15 cellular contexts compared by ENCODE assay signal in the genomic region with DNA sequence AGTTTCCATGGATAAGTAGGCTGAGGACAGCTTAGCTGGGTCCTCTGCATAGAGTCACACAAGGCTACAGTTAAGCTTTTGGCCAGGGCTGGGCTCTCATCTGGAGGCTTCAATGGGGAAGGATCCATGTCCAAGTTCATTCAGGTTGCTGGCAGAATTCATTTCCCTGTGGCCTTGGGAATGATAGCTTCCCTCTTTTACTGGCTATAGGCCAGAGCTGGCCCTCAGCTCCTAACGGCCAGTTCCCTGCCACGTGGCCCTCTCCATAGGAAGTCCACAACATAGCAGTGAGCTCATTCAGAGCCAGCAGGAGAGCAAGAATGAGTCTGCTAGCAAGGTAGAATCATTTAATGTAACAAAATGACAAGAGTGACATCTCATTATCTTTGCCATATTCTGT. TPM values are rescaled to one million over a fixed set of nuclear protein-coding genes. Genes with fewer than 3 reads are reported as not detected.
DNase-seq lines count a peak whose midpoint lies in the region; ATAC-seq and TF ChIP-seq lines count a peak whose summit lies in the region.
"Had no signal": no experiment of that assay in that cellular context is flagged by ENCODE, and none has a peak within 500 bp of the region (broad histone marks: within the 10 kb centered on the region; RNA-seq: fewer than 3 reads in every experiment).

No MANE protein-coding gene starts in this region.

- H3K27ac ChIP-seq in left lung, result no peak overlapping the region
- H3K27ac ChIP-seq: BLaER1 treated with 17β-estradiol and CSF1 and Interleukin-3, amounts not matched to agents 10 nM and 100 nM had no signal

- H3K27me3 Mint-ChIP-seq in endothelial cell (ENCODE audit: unreplicated experiment), result no peaks in the 10 kb centered on the region
- H3K27me3 Mint-ChIP-seq: naive thymus-derived CD8-positive, alpha-beta T cell had no signal

- no peak overlapping the region for H3K4me3 ChIP-seq in left lung
- H3K4me3 ChIP-seq: BLaER1 treated with 17β-estradiol and CSF1 and Interleukin-3, amounts not matched to agents 10 nM and 100 nM had no signal

- H3K36me3 Mint-ChIP-seq in endothelial cell (ENCODE audit: low read depth, unreplicated experiment), result no peaks in the 10 kb centered on the region

- no peaks in the 10 kb centered on the region for H3K9me3 Mint-ChIP-seq in endothelial cell (ENCODE audit: unreplicated experiment)
- H3K9me3 Mint-ChIP-seq: naive thymus-derived CD8-positive, alpha-beta T cell; stimulated activated effector memory CD8-positive, alpha-beta T cell treated with anti-CD3 and anti-CD28 coated beads, Interleukin-12 subunit alpha, Interleukin-12 subunit beta, amount 100 ng/mL, for 72 hours had no signal

- no peak overlapping the region for H3K4me3 Mint-ChIP-seq in endothelial cell (ENCODE audit: unreplicated experiment)
- H3K4me3 Mint-ChIP-seq: naive thymus-derived CD8-positive, alpha-beta T cell; stimulated activated effector memory CD8-positive, alpha-beta T cell treated with anti-CD3 and anti-CD28 coated beads, Interleukin-12 subunit alpha, Interleukin-12 subunit beta, amount 100 ng/mL, for 72 hours had no signal

- H3K4me1 ChIP-seq in left lung, result peaks cover 9 to 18% of the 10 kb centered on the region in 2 donors

- intact Hi-C loops in left lung (cut with DNase I), result no loop called here

- H3K4me1 Mint-ChIP-seq in endothelial cell (ENCODE audit: unreplicated experiment), result peaks cover 43% of the 10 kb centered on the region

- H3K27me3 ChIP-seq in left lung, result no peaks in the 10 kb centered on the region
- H3K27me3 ChIP-seq: BLaER1 treated with 17β-estradiol and CSF1 and Interleukin-3, amounts not matched to agents 10 nM and 100 nM had no signal

- DNase-seq in EL (peak; percentile 62), NCI-H446 treated with DMSO at 0.1 percent for 48 hours (lab: John Stamatoyannopoulos, UW) (peak; percentile 19), cerebellar nuclear complex (lab: John Stamatoyannopoulos, UW) (peak; percentile 74 to 86), left lung (no peak), endothelial cell (ENCODE audit: low spot score) (no peak), DMS79 treated with DMSO at 0.1 percent for 48 hours (lab: John Stamatoyannopoulos, UW) (no peak)
- DNase-seq: activated CD4-positive, alpha-beta T cell treated with anti-CD3 and anti-CD28 coated beads for 4 hours; activated gamma-delta T cell treated with Interleukin-2 at 50 U/mL for 16 hours; naive thymus-derived CD8-positive, alpha-beta T cell; NCI-H2081 treated with DMSO at 0.1 percent for 48 hours; stimulated activated CD4-positive, alpha-beta T cell treated with anti-CD3 and anti-CD28 coated beads, Interleukin-15, amount 100 ng/mL, for 24 hours had no signal

- H3K36me3 ChIP-seq in left lung, result peaks cover 0 to 51% of the 10 kb centered on the region in 2 donors

- no peak overlapping the region for H3K27ac Mint-ChIP-seq in endothelial cell (ENCODE audit: unreplicated experiment)

- ATAC-seq in left lung (peak; percentile 50), GM21360 (IDR thresholded peaks at IDR 0.05; ENCODE audit: unreplicated experiment) (no peak), HG02852 (IDR thresholded peaks at IDR 0.05; ENCODE audit: unreplicated experiment) (no peak)
- ATAC-seq: naive thymus-derived CD8-positive, alpha-beta T cell had no signal

- no peaks in the 10 kb centered on the region for H3K9me3 ChIP-seq in left lung
- H3K9me3 ChIP-seq: BLaER1 treated with 17β-estradiol and CSF1 and Interleukin-3, amounts not matched to agents 10 nM and 100 nM had no signal

- no peak for TF ChIP-seq CTCF in left lung (IDR thresholded peaks at IDR 0.05)
- TF ChIP-seq CTCF in endothelial cell (IDR thresholded peaks at IDR 0.05; ENCODE audit: unreplicated experiment), result no peak

RNA-seq across cellular contexts. Expression of a gene that starts 15.1 kb away (rescaled TPM):
- total RNA-seq in left lung, result 10 to 100 TPM; 48.7 to 48.8 TPM
- 0.10 TPM for total RNA-seq in endothelial cell (ENCODE audit: unreplicated experiment)
- total RNA-seq: naive thymus-derived CD8-positive, alpha-beta T cell had no signal

Comparison
In these comparisons a context has a peak if more than half of its experiments do, and no peak if none do; other contexts are left out.
1. DNase-seq: peak in EL (single experiment), NCI-H446 treated with DMSO at 0.1 percent for 48 hours (single experiment) and cerebellar nuclear complex (2 of 2); none in left lung (0 of 2), endothelial cell (single experiment) and DMS79 treated with DMSO at 0.1 percent for 48 hours (single experiment).
2. RNA of a gene that starts 15.1 kb away (total RNA-seq): 48.7 to 48.8 TPM in left lung; 0.10 TPM in endothelial cell (single experiment); every median in the first group is over 10 times any median in the second.